In the genomic region with DNA sequence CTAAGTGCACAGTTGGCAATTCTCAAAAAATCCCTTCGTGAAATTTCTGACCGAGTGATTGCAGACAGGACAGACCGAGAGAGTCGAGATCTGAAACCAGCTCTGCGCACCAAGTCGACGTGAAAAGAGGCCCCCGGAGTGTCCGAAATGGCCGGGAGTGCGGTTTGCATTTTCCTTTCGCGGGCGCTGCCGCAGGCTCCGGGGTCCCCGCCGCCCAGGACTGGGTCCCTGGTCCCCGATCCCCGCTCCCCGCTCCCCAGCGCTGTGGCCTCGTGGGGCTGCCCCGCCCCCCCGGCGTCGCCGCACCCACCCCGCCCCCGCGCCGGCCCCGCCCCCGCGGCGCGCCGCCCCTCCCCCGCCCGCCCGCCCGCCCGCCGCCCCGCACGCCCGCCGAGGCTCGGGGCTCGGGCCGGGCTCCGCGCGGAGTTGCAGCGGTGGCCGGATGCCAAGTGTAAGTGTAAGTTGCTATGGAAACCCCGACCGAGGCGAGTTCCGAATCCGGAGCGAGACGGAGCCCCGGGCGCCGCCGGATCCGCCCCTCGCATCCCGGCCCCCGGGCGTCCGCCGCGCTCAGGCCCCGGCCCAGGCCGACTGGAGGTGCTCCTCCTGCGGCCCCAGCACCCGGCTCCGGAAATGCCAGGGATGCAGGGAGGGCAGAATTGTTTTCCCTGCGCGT, we compare ENCODE assay signal across 1 cellular context.
TF ChIP-seq lines count a peak whose summit lies in the region.

No MANE protein-coding gene starts in this region.

TF ChIP-seq in HepG2, 621 proteins besides CTCF, POLR2A, EP300 and RAD21 (continued from another document):
- TF ChIP-seq ZNF687 (CRISPR knock-in tag; IDR thresholded peaks at IDR 0.05), result peak; percentile 78
- TF ChIP-seq ZNF33A (CRISPR knock-in tag; IDR thresholded peaks at IDR 0.05; ENCODE audit: borderline replicate concordance), result no peak
- no peak for TF ChIP-seq ZNF775 (CRISPR knock-in tag; IDR thresholded peaks at IDR 0.05; ENCODE audit: borderline replicate concordance)
- no peak for TF ChIP-seq GLI4 (CRISPR knock-in tag; IDR thresholded peaks at IDR 0.05; ENCODE audit: borderline replicate concordance)
- TF ChIP-seq, protein P1, sequence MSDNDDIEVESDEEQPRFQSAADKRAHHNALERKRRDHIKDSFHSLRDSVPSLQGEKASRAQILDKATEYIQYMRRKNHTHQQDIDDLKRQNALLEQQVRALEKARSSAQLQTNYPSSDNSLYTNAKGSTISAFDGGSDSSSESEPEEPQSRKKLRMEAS (IDR thresholded peaks at IDR 0.05), result peak; percentile 45; the same call in 1 of the 2 replicates
- TF ChIP-seq PHF8 (CRISPR knock-in tag; IDR thresholded peaks at IDR 0.05), result peak; percentile 22; the same call in 1 of the 2 replicates
- TF ChIP-seq, protein P2, sequence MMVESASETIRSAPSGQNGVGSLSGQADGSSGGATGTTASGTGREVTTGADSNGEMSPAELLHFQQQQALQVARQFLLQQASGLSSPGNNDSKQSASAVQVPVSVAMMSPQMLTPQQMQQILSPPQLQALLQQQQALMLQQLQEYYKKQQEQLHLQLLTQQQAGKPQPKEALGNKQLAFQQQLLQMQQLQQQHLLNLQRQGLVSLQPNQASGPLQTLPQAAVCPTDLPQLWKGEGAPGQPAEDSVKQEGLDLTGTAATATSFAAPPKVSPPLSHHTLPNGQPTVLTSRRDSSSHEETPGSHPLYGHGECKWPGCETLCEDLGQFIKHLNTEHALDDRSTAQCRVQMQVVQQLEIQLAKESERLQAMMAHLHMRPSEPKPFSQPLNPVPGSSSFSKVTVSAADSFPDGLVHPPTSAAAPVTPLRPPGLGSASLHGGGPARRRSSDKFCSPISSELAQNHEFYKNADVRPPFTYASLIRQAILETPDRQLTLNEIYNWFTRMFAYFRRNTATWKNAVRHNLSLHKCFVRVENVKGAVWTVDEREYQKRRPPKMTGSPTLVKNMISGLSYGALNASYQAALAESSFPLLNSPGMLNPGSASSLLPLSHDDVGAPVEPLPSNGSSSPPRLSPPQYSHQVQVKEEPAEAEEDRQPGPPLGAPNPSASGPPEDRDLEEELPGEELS (CRISPR knock-in tag; IDR thresholded peaks at IDR 0.05), result no peak
- TF ChIP-seq ZNF564 (CRISPR knock-in tag; IDR thresholded peaks at IDR 0.05), result no peak
- TF ChIP-seq ZNF441 (CRISPR knock-in tag; IDR thresholded peaks at IDR 0.05; ENCODE audit: borderline replicate concordance), result 0 out of 2 replicates have a peak, but pooled peaks have one; percentile 59
- no peak for TF ChIP-seq JDP2 (CRISPR knock-in tag; IDR thresholded peaks at IDR 0.05; ENCODE audit: borderline replicate concordance)
- no peak for TF ChIP-seq TMF1 (CRISPR knock-in tag; IDR thresholded peaks at IDR 0.05; ENCODE audit: low read depth)
- TF ChIP-seq ZKSCAN5 (CRISPR knock-in tag; IDR thresholded peaks at IDR 0.05), result no peak
- TF ChIP-seq, protein P3, sequence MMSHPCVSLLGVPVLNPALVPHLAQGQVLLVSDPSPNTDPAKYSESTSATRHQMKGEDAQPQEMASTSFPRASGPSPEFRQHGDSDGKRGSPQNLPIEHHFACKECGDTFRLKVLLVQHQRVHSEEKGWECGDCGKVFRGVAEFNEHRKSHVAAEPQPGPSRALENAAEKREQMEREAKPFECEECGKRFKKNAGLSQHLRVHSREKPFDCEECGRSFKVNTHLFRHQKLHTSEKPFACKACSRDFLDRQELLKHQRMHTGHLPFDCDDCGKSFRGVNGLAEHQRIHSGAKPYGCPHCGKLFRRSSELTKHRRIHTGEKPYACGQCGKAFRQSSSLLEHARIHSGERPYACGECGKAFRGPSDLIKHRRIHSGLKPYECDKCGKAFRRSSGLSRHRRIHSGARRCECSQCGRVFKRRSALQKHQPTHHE (CRISPR knock-in tag; IDR thresholded peaks at IDR 0.05; ENCODE audit: borderline replicate concordance), result no peak
- TF ChIP-seq ZNF589 (CRISPR knock-in tag; conservative IDR thresholded peaks at IDR 0.05), result no peak
- no peak for TF ChIP-seq FOSL2 (CRISPR knock-in tag; IDR thresholded peaks at IDR 0.05)
- TF ChIP-seq KMT2A (CRISPR knock-in tag; IDR thresholded peaks at IDR 0.05), result peak; percentile 60; the same call in 1 of the 2 replicates
- TF ChIP-seq STAT5B (CRISPR knock-in tag; IDR thresholded peaks at IDR 0.05), result no peak
- TF ChIP-seq ETV5 (CRISPR knock-in tag; IDR thresholded peaks at IDR 0.05; ENCODE audit: borderline replicate concordance), result peak; percentile 84
- TF ChIP-seq ZNF296 (CRISPR knock-in tag; conservative IDR thresholded peaks at IDR 0.05), result no peak
- TF ChIP-seq HDAC1 (CRISPR knock-in tag; IDR thresholded peaks at IDR 0.05), result peak; percentile 77
- TF ChIP-seq TGIF2 (CRISPR knock-in tag; IDR thresholded peaks at IDR 0.05), result no peak
- TF ChIP-seq ZNF326 (CRISPR knock-in tag; IDR thresholded peaks at IDR 0.05; ENCODE audit: borderline replicate concordance), result no peak
- TF ChIP-seq SMAD9 (CRISPR knock-in tag; IDR thresholded peaks at IDR 0.05), result no peak
- TF ChIP-seq ZNF160 (CRISPR knock-in tag; IDR thresholded peaks at IDR 0.05), result no peak
- TF ChIP-seq, protein P4, sequence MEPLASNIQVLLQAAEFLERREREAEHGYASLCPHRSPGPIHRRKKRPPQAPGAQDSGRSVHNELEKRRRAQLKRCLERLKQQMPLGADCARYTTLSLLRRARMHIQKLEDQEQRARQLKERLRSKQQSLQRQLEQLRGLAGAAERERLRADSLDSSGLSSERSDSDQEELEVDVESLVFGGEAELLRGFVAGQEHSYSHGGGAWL (CRISPR knock-in tag; IDR thresholded peaks at IDR 0.05), result peak; percentile 33; the same call in 1 of the 2 replicates
- TF ChIP-seq ELF3 (CRISPR knock-in tag; IDR thresholded peaks at IDR 0.05), result no peak
- TF ChIP-seq PATZ1 (CRISPR knock-in tag; IDR thresholded peaks at IDR 0.05), result no peak
- peak; percentile 28; the same call in 1 of the 2 replicates for TF ChIP-seq SPEN (CRISPR knock-in tag; IDR thresholded peaks at IDR 0.05; ENCODE audit: low read depth)
- TF ChIP-seq ARID2 (CRISPR knock-in tag; IDR thresholded peaks at IDR 0.05; ENCODE audit: borderline replicate concordance), result no peak
- no peak for TF ChIP-seq HDAC6 (IDR thresholded peaks at IDR 0.05; ENCODE audit: low read depth, low read length)
- TF ChIP-seq YEATS2 (CRISPR knock-in tag; IDR thresholded peaks at IDR 0.05; ENCODE audit: borderline replicate concordance), result no peak
- no peak for TF ChIP-seq MAZ (IDR thresholded peaks at IDR 0.05; ENCODE audit: borderline replicate concordance, low read depth, low read length)
- TF ChIP-seq MAZ (CRISPR knock-in tag; IDR thresholded peaks at IDR 0.05; ENCODE audit: low read depth), result 0 out of 2 replicates have a peak, but pooled peaks have one; percentile 38
- no peak for TF ChIP-seq ZNF75D (CRISPR knock-in tag; IDR thresholded peaks at IDR 0.05; ENCODE audit: borderline replicate concordance)
- no peak for TF ChIP-seq CREM (IDR thresholded peaks at IDR 0.05)
- TF ChIP-seq CREM (CRISPR knock-in tag; IDR thresholded peaks at IDR 0.05), result no peak
- TF ChIP-seq ZNF670 (CRISPR knock-in tag; IDR thresholded peaks at IDR 0.05; ENCODE audit: borderline replicate concordance), result no peak
- no peak for TF ChIP-seq KDM5A (IDR thresholded peaks at IDR 0.05; ENCODE audit: borderline replicate concordance, low read length)
- TF ChIP-seq ZNF639 (CRISPR knock-in tag; conservative IDR thresholded peaks at IDR 0.05), result no peak
- no peak for TF ChIP-seq POLR2AphosphoS2 (IDR thresholded peaks at IDR 0.05; ENCODE audit: low read depth, low read length)
- 0 out of 2 replicates have a peak, but pooled peaks have one; percentile 43 for TF ChIP-seq CCDC6 (CRISPR knock-in tag; IDR thresholded peaks at IDR 0.05)
- no peak for TF ChIP-seq DMAP1 (CRISPR knock-in tag; IDR thresholded peaks at IDR 0.05)
- TF ChIP-seq ZNF230 (CRISPR knock-in tag; IDR thresholded peaks at IDR 0.05), result no peak
- TF ChIP-seq ZNF317 (CRISPR knock-in tag; IDR thresholded peaks at IDR 0.05), result no peak
- no peak for TF ChIP-seq LCORL (IDR thresholded peaks at IDR 0.05)
- no peak for TF ChIP-seq LCORL (CRISPR knock-in tag; IDR thresholded peaks at IDR 0.05)
- TF ChIP-seq NONO (IDR thresholded peaks at IDR 0.05), result no peak
- TF ChIP-seq NONO (CRISPR knock-in tag; conservative IDR thresholded peaks at IDR 0.05), result no peak
- TF ChIP-seq FIP1L1 (IDR thresholded peaks at IDR 0.05; ENCODE audit: borderline replicate concordance, insufficient read depth, low read depth, low read length), result no peak
